Comparison of ENCODE assay signal across 14 cellular contexts in the genomic region with DNA sequence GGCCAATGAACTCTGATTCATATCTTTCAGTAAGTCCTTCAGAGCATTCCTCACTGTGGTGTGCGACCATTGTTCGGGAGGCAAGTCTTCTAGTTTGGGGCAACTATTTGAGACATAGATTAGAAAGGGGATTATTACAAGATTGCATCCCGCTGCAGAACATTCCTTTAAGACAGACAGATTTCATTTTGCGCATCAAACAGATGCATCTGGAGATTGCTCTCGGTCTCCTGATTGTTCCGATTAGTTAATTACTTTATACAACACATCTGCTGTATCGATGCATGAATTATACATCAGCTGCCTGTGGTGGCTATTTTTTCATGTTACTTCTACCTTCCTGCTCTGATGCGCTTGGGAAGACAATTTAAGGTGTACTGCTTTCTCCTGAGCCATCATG. TPM values are rescaled to one million over a fixed set of nuclear protein-coding genes. Genes with fewer than 3 reads are reported as not detected.
DNase-seq lines count a peak whose midpoint lies in the region; ATAC-seq and TF ChIP-seq lines count a peak whose summit lies in the region.
"Had no signal": no experiment of that assay in that cellular context is flagged by ENCODE, and none has a peak within 500 bp of the region (broad histone marks: within the 10 kb centered on the region; RNA-seq: fewer than 3 reads in every experiment).

No MANE protein-coding gene starts in this region.

- H3K9ac ChIP-seq in SK-N-SH: no peak overlapping the region

- H3K9me3 ChIP-seq in CD4-positive, CD25-positive, alpha-beta regulatory T cell (ENCODE audit: control insufficient read depth in 2 of 2, low read length in 2 of 2): no peaks in the 10 kb centered on the region
- H3K9me3 ChIP-seq in SK-N-SH (no peaks in the 10 kb centered on the region), SJCRH30 (replicated peaks) (no peaks in the 10 kb centered on the region)
- H3K9me3 ChIP-seq: Peyer's patch had no signal

- H3K36me3 ChIP-seq in CD4-positive, CD25-positive, alpha-beta regulatory T cell (ENCODE audit: control insufficient read depth, insufficient read depth, low read length): peaks cover 15% of the 10 kb centered on the region
- H3K36me3 ChIP-seq in SK-N-SH (replicated peaks in 1 of 2; ENCODE audit: control insufficient read depth in 1 of 2, insufficient read depth in 2 of 2, low read length in 1 of 2) (peaks cover 8 to 22% of the 10 kb centered on the region in 2 experiments), SJCRH30 (no peaks in the 10 kb centered on the region)

- peak overlapping the region; percentile 56 for H3K27ac Mint-ChIP-seq in activated CD4-positive, alpha-beta T cell treated with anti-CD3 and anti-CD28 coated beads, Interleukin-2, amount 10 ng/mL, durations not matched to agents 7 days and 5 days
- peak overlapping the region in 2 of 3 donors; percentile 16 to 60 for H3K27ac Mint-ChIP-seq in CD4-positive, CD25-positive, alpha-beta regulatory T cell
- peak overlapping the region; percentile 31 for H3K27ac Mint-ChIP-seq in activated naive CD8-positive, alpha-beta T cell treated with anti-CD3 and anti-CD28 coated beads for 36 hours

- no peaks in the 10 kb centered on the region for H3K27me3 Mint-ChIP-seq in activated CD4-positive, alpha-beta T cell treated with anti-CD3 and anti-CD28 coated beads, Interleukin-2, amount 10 ng/mL, durations not matched to agents 7 days and 5 days
- no peaks in the 10 kb centered on the region for H3K27me3 Mint-ChIP-seq in CD4-positive, CD25-positive, alpha-beta regulatory T cell
- no peaks in the 10 kb centered on the region for H3K27me3 Mint-ChIP-seq in activated naive CD8-positive, alpha-beta T cell treated with anti-CD3 and anti-CD28 coated beads for 36 hours

- 79% methylated on average over 8 of the region's 8 CpGs for WGBS in SK-N-SH (ENCODE audit: low lambda C conversion rate)

- TF ChIP-seq CTCF in SK-N-SH (IDR thresholded peaks at IDR 0.05): no peak

- H3K4me3 Mint-ChIP-seq in activated CD4-positive, alpha-beta T cell treated with anti-CD3 and anti-CD28 coated beads, Interleukin-2, amount 10 ng/mL, durations not matched to agents 7 days and 5 days: peak overlapping the region; percentile 63
- peak overlapping the region in 3 of 4 donors; percentile 2 to 67 (median 16) for H3K4me3 Mint-ChIP-seq in CD4-positive, CD25-positive, alpha-beta regulatory T cell
- H3K4me3 Mint-ChIP-seq in activated naive CD8-positive, alpha-beta T cell treated with anti-CD3 and anti-CD28 coated beads for 36 hours: peak overlapping the region; percentile 62

- TF ChIP-seq EP300 in SK-N-SH (IDR thresholded peaks at IDR 0.05; ENCODE audit: borderline replicate concordance in 1 of 2, low read depth in 1 of 2, low read length in 1 of 2): no peak

- peaks cover 16% of the 10 kb centered on the region for H3K4me1 ChIP-seq in CD4-positive, CD25-positive, alpha-beta regulatory T cell (ENCODE audit: control insufficient read depth, insufficient read depth, low read length, poor library complexity, severe bottlenecking)
- H3K4me1 ChIP-seq in SK-N-SH (ENCODE audit: control insufficient read depth in 1 of 2, insufficient read depth in 2 of 2, low read depth in 1 of 2, low read length in 1 of 2) (no peaks in the 10 kb centered on the region; a peak in 2 of 4 replicates), SJCRH30 (peaks cover 3% of the 10 kb centered on the region; the same call in 1 of the 2 replicates)

- POLR2A ChIA-PET in activated CD4-positive, alpha-beta T cell treated with anti-CD3 and anti-CD28 coated beads, Interleukin-2, amount 10 ng/mL, durations not matched to agents 7 days and 5 days (lab: Charles Lee): no interaction called here
- POLR2A ChIA-PET in SK-N-SH (lab: Yijun Ruan, JAX): no interaction called here

- H3K4me1 Mint-ChIP-seq in activated CD4-positive, alpha-beta T cell treated with anti-CD3 and anti-CD28 coated beads, Interleukin-2, amount 10 ng/mL, durations not matched to agents 7 days and 5 days: peaks cover 91% of the 10 kb centered on the region
- H3K4me1 Mint-ChIP-seq in CD4-positive, CD25-positive, alpha-beta regulatory T cell: peaks cover 11 to 83% (median 41%) of the 10 kb centered on the region in 4 donors
- H3K4me1 Mint-ChIP-seq in activated naive CD8-positive, alpha-beta T cell treated with anti-CD3 and anti-CD28 coated beads for 36 hours: peaks cover 85% of the 10 kb centered on the region

- no peak for ATAC-seq in CD4-positive, CD25-positive, alpha-beta regulatory T cell (ENCODE audit: low read depth in 2 of 2)

- no peak overlapping the region for H3K4me2 ChIP-seq in SK-N-SH

- CTCF ChIA-PET in activated CD4-positive, alpha-beta T cell treated with anti-CD3 and anti-CD28 coated beads, Interleukin-2, amount 10 ng/mL, durations not matched to agents 7 days and 5 days (lab: Charles Lee): interaction anchor here (0.8 to 1.0 kb wide), 2 partner anchors 9 to 30 kb away, joined by 3 to 4 read pairs; no protein-coding TSS in a partner anchor
- CTCF ChIA-PET in SK-N-SH (lab: Yijun Ruan, JAX): interaction anchor here (0.9 to 2.1 kb wide), 2 partner anchors 13 to 26 kb away, joined by 3 to 4 read pairs; no protein-coding TSS in a partner anchor

- H3K9me2 ChIP-seq in SK-N-SH: no peaks in the 10 kb centered on the region

- H3F3A ChIP-seq in SK-N-SH (replicated peaks; ENCODE audit: insufficient read depth): no peaks in the 10 kb centered on the region

- no peaks in the 10 kb centered on the region for H4K20me1 ChIP-seq in SK-N-SH (ENCODE audit: insufficient read depth)

- H2AFZ ChIP-seq in SK-N-SH (ENCODE audit: low read depth): no peak overlapping the region

- H3K36me3 Mint-ChIP-seq in activated CD4-positive, alpha-beta T cell treated with anti-CD3 and anti-CD28 coated beads, Interleukin-2, amount 10 ng/mL, durations not matched to agents 7 days and 5 days (ENCODE audit: low read depth): peaks cover 87% of the 10 kb centered on the region
- peaks cover 25% of the 10 kb centered on the region for H3K36me3 Mint-ChIP-seq in CD4-positive, CD25-positive, alpha-beta regulatory T cell
- peaks cover 60% of the 10 kb centered on the region for H3K36me3 Mint-ChIP-seq in activated naive CD8-positive, alpha-beta T cell treated with anti-CD3 and anti-CD28 coated beads for 36 hours

- DNase-seq in activated CD4-positive, alpha-beta T cell treated with anti-CD3 and anti-CD28 coated beads, Interleukin-2, amount 10 ng/mL, durations not matched to agents 7 days and 5 days: no peak
- no peak for DNase-seq in activated CD4-positive, alpha-beta T cell treated with anti-CD3 and anti-CD28 coated beads for 4 hours
- no peak for DNase-seq in CD4-positive, CD25-positive, alpha-beta regulatory T cell
- no peak for DNase-seq in SK-N-SH
- no peak for DNase-seq in activated naive CD8-positive, alpha-beta T cell treated with anti-CD3 and anti-CD28 coated beads for 36 hours
- no peak for DNase-seq in central memory CD4-positive, alpha-beta T cell
- no peak for DNase-seq in SJCRH30
- no peak for DNase-seq in SK-N-DZ (ENCODE audit: low spot score)
- DNase-seq: GOT3, MV-4-11, NCI-H1417 treated with DMSO at 0.1 percent for 48 hours, NCI-H2029, NCI-H510A, Peyer's patch had no signal

- no peak for TF ChIP-seq RAD21 in SK-N-SH (IDR thresholded peaks at IDR 0.05; ENCODE audit: low read length)

- H3K9me3 Mint-ChIP-seq in activated CD4-positive, alpha-beta T cell treated with anti-CD3 and anti-CD28 coated beads, Interleukin-2, amount 10 ng/mL, durations not matched to agents 7 days and 5 days: no peaks in the 10 kb centered on the region
- no peaks in the 10 kb centered on the region for H3K9me3 Mint-ChIP-seq in CD4-positive, CD25-positive, alpha-beta regulatory T cell
- no peaks in the 10 kb centered on the region for H3K9me3 Mint-ChIP-seq in activated naive CD8-positive, alpha-beta T cell treated with anti-CD3 and anti-CD28 coated beads for 36 hours

- H3K27ac ChIP-seq in CD4-positive, CD25-positive, alpha-beta regulatory T cell (ENCODE audit: insufficient read depth, low read length, poor library complexity, severe bottlenecking): no peak overlapping the region
- H3K27ac ChIP-seq in SK-N-SH (ENCODE audit: low read depth in 2 of 2, low read length in 1 of 2) (no peak overlapping the region), SJCRH30 (no peak overlapping the region)
- H3K27ac ChIP-seq: Peyer's patch had no signal

- no peaks in the 10 kb centered on the region for H3K79me2 ChIP-seq in SK-N-SH (ENCODE audit: insufficient read depth)

- H3K4me3 ChIP-seq in CD4-positive, CD25-positive, alpha-beta regulatory T cell (ENCODE audit: low read depth, low read length): no peak overlapping the region
- H3K4me3 ChIP-seq in SK-N-SH (ENCODE audit: low read depth in 2 of 2, low read length in 1 of 2): no peak overlapping the region
- H3K4me3 ChIP-seq in SJCRH30: no peak overlapping the region
- H3K4me3 ChIP-seq: Peyer's patch had no signal

- H3K27me3 ChIP-seq in CD4-positive, CD25-positive, alpha-beta regulatory T cell (ENCODE audit: control insufficient read depth, insufficient read depth, low read length): no peaks in the 10 kb centered on the region
- H3K27me3 ChIP-seq in SK-N-SH (ENCODE audit: insufficient read depth) (no peaks in the 10 kb centered on the region), SJCRH30 (no peaks in the 10 kb centered on the region)
- H3K27me3 ChIP-seq: Peyer's patch had no signal

TF ChIP-seq in SK-N-SH, 30 proteins besides CTCF, POLR2A, EP300 and RAD21 (continues in another document):
- TF ChIP-seq SMC3 (IDR thresholded peaks at IDR 0.05; ENCODE audit: low read depth, low read length): no peak
- TF ChIP-seq RCOR1 (IDR thresholded peaks at IDR 0.05; ENCODE audit: low read length): no peak
- TF ChIP-seq FOSL2 (IDR thresholded peaks at IDR 0.05; ENCODE audit: borderline replicate concordance, low read depth): no peak
- TF ChIP-seq RFX5 (IDR thresholded peaks at IDR 0.05; ENCODE audit: low read length): no peak
- no peak for TF ChIP-seq NFIC (IDR thresholded peaks at IDR 0.05; ENCODE audit: borderline replicate concordance)

RNA-seq across cellular contexts. Expression of a gene that starts 10.0 kb away (rescaled TPM):
- total RNA-seq in activated CD4-positive, alpha-beta T cell treated with anti-CD3 and anti-CD28 coated beads, Interleukin-2, amount 10 ng/mL, durations not matched to agents 7 days and 5 days: 100 to 1,000 TPM; 323 to 357 TPM
- total RNA-seq in CD4-positive, CD25-positive, alpha-beta regulatory T cell: 121 TPM
- 10 to 100 TPM; 31.8 to 75.9 (median 52.8) TPM for polyA plus RNA-seq in CD4-positive, CD25-positive, alpha-beta regulatory T cell
- 8.5 and 12.6 TPM in 2 replicates for polyA plus RNA-seq in SK-N-SH (2012; rRNA removed)
- 8.1 and 9.4 TPM in 2 replicates for polyA plus RNA-seq in SK-N-SH (2012; cell fraction: cytosol; rRNA removed)
- polyA plus RNA-seq in SK-N-SH (2012; cell fraction: nucleus; rRNA removed): 20.8 and 20.9 TPM in 2 replicates
- total RNA-seq in activated naive CD8-positive, alpha-beta T cell treated with anti-CD3 and anti-CD28 coated beads for 36 hours: 10 to 100 TPM; 92.0 to 94.8 TPM
- 11.5 and 17.1 TPM in 2 replicates for total RNA-seq in SJCRH30 (2014; rRNA removed; shearing (Covaris generic))
- 60.7 and 66.5 TPM in 2 replicates for polyA plus RNA-seq in SK-N-DZ (2014; cell fraction: cytosol; rRNA removed)
- polyA plus RNA-seq in SK-N-DZ (2014; cell fraction: nucleus; rRNA removed): 36.4 and 76.3 TPM in 2 replicates
